ENCODE assay signal across 1 cellular context in the genomic region with DNA sequence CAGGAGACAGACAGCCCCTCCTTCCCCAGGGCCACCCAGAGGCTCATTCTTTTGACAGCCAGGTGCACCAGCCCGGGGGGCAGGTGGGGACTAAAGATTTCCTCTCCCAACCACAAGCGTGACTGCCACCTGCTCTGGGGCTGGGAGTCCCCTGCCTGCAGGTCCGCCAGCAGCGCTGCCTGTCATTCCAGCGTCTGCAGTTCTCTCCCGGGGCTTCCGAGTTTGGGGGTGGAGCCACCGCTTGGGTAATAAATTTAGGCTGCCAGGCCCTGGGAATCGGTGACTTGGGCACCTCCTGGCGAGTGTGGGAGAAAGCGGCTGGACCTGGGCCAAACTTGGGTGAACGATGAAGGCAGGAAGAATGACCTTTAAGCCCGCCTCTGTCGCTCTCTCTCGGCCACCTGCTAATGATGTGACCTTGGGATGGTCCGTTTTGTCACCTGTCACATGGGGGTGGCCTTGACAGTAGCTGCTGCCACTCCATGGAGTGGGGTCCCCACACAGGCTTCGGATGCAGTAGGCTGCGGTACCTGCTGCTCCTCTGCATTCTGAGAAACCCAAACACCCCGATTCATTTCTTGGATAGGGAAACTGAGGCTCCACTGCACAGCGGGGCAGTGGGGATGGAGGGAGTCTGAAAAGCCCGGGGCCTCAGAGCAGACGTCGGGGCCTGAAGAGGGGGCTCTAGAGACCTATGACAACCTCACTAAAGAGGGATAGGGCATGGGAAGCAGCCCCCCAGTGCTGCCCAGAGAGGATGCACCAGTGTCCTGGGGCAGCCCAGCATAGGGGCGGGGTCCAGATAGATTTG.
TF ChIP-seq lines count a peak whose summit lies in the region.

No MANE protein-coding gene starts in this region.

TF ChIP-seq in HepG2, 621 proteins besides CTCF, POLR2A, EP300 and RAD21 (continued from another document and continues in another):
- TF ChIP-seq MTF2 (CRISPR knock-in tag; IDR thresholded peaks at IDR 0.05; ENCODE audit: borderline replicate concordance) (peak; percentile 25; the same call in 1 of the 2 replicates), PAX8 (CRISPR knock-in tag; IDR thresholded peaks at IDR 0.05; ENCODE audit: borderline replicate concordance) (no peak), KDM1A (CRISPR knock-in tag; IDR thresholded peaks at IDR 0.05) (no peak), MXI1 (IDR thresholded peaks at IDR 0.05; ENCODE audit: borderline replicate concordance, low read depth, low read length) (peak; percentile 71; the same call in 1 of the 3 replicates), FOXC1 (CRISPR knock-in tag; IDR thresholded peaks at IDR 0.05; ENCODE audit: borderline replicate concordance) (peak; percentile 51; the same call in 1 of the 2 replicates), SRF (IDR thresholded peaks at IDR 0.05; ENCODE audit: low read depth, low read length) (no peak), ZBTB8A (CRISPR knock-in tag; IDR thresholded peaks at IDR 0.05; ENCODE audit: borderline replicate concordance, low read depth) (no peak), SIX1 (CRISPR knock-in tag; IDR thresholded peaks at IDR 0.05; ENCODE audit: borderline replicate concordance) (no peak; the same call in 1 of the 2 replicates), CENPT (CRISPR knock-in tag; IDR thresholded peaks at IDR 0.05; ENCODE audit: low read depth) (no peak), ZNF547 (CRISPR knock-in tag; IDR thresholded peaks at IDR 0.05) (peak; percentile 70; the same call in 1 of the 2 replicates), PTBP1 (IDR thresholded peaks at IDR 0.05; ENCODE audit: low read depth, low read length, poor library complexity, severe bottlenecking) (no peak), FOXA3 (CRISPR knock-in tag; IDR thresholded peaks at IDR 0.05) (peak; percentile 32), SIX4 (CRISPR knock-in tag; IDR thresholded peaks at IDR 0.05) (no peak), ZNF317 (CRISPR knock-in tag; IDR thresholded peaks at IDR 0.05) (no peak), SRY (CRISPR knock-in tag; IDR thresholded peaks at IDR 0.05) (no peak), ZNF556 (CRISPR knock-in tag; IDR thresholded peaks at IDR 0.05; ENCODE audit: borderline replicate concordance) (0 out of 2 replicates have a peak, but pooled peaks have one; percentile 64), ZFP37 (CRISPR knock-in tag; IDR thresholded peaks at IDR 0.05; ENCODE audit: borderline replicate concordance) (no peak; the same call in 1 of the 2 replicates), ZNF749 (CRISPR knock-in tag; IDR thresholded peaks at IDR 0.05; ENCODE audit: borderline replicate concordance) (0 out of 2 replicates have a peak, but pooled peaks have one; percentile 67), SETDB1 (CRISPR knock-in tag; IDR thresholded peaks at IDR 0.05; ENCODE audit: borderline replicate concordance) (no peak), SMARCC2 (IDR thresholded peaks at IDR 0.05) (no peak), SNAI1 (CRISPR knock-in tag; IDR thresholded peaks at IDR 0.05; ENCODE audit: borderline replicate concordance) (peak; percentile 91), ZNF234 (CRISPR knock-in tag; conservative IDR thresholded peaks at IDR 0.05) (no peak)
- TF ChIP-seq, protein P1, sequence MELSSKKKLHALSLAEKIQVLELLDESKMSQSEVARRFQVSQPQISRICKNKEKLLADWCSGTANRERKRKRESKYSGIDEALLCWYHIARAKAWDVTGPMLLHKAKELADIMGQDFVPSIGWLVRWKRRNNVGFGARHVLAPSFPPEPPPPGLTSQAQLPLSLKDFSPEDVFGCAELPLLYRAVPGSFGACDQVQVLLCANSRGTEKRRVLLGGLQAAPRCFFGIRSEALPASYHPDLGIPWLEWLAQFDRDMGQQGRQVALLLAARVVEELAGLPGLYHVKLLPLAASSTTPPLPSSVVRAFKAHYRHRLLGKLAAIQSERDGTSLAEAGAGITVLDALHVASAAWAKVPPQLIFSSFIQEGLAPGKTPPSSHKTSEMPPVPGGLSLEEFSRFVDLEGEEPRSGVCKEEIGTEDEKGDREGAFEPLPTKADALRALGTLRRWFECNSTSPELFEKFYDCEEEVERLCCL (CRISPR knock-in tag; IDR thresholded peaks at IDR 0.05; ENCODE audit: borderline replicate concordance), result no peak
- TF ChIP-seq, protein P2, sequence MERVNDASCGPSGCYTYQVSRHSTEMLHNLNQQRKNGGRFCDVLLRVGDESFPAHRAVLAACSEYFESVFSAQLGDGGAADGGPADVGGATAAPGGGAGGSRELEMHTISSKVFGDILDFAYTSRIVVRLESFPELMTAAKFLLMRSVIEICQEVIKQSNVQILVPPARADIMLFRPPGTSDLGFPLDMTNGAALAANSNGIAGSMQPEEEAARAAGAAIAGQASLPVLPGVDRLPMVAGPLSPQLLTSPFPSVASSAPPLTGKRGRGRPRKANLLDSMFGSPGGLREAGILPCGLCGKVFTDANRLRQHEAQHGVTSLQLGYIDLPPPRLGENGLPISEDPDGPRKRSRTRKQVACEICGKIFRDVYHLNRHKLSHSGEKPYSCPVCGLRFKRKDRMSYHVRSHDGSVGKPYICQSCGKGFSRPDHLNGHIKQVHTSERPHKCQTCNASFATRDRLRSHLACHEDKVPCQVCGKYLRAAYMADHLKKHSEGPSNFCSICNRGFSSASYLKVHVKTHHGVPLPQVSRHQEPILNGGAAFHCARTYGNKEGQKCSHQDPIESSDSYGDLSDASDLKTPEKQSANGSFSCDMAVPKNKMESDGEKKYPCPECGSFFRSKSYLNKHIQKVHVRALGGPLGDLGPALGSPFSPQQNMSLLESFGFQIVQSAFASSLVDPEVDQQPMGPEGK (CRISPR knock-in tag; IDR thresholded peaks at IDR 0.05), result peak; percentile 54
- TF ChIP-seq, protein P3, sequence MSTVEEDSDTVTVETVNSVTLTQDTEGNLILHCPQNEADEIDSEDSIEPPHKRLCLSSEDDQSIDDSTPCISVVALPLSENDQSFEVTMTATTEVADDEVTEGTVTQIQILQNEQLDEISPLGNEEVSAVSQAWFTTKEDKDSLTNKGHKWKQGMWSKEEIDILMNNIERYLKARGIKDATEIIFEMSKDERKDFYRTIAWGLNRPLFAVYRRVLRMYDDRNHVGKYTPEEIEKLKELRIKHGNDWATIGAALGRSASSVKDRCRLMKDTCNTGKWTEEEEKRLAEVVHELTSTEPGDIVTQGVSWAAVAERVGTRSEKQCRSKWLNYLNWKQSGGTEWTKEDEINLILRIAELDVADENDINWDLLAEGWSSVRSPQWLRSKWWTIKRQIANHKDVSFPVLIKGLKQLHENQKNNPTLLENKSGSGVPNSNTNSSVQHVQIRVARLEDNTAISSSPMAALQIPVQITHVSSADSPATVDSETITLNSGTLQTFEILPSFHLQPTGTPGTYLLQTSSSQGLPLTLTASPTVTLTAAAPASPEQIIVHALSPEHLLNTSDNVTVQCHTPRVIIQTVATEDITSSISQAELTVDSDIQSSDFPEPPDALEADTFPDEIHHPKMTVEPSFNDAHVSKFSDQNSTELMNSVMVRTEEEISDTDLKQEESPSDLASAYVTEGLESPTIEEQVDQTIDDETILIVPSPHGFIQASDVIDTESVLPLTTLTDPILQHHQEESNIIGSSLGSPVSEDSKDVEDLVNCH (CRISPR knock-in tag; IDR thresholded peaks at IDR 0.05), result no peak
- TF ChIP-seq, protein P4, sequence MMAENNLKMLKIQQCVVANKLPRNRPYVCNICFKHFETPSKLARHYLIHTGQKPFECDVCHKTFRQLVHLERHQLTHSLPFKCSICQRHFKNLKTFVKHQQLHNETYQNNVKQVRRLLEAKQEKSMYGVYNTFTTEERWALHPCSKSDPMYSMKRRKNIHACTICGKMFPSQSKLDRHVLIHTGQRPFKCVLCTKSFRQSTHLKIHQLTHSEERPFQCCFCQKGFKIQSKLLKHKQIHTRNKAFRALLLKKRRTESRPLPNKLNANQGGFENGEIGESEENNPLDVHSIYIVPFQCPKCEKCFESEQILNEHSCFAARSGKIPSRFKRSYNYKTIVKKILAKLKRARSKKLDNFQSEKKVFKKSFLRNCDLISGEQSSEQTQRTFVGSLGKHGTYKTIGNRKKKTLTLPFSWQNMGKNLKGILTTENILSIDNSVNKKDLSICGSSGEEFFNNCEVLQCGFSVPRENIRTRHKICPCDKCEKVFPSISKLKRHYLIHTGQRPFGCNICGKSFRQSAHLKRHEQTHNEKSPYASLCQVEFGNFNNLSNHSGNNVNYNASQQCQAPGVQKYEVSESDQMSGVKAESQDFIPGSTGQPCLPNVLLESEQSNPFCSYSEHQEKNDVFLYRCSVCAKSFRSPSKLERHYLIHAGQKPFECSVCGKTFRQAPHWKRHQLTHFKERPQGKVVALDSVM (CRISPR knock-in tag; IDR thresholded peaks at IDR 0.05), result peak; percentile 62
- TF ChIP-seq, protein P5, sequence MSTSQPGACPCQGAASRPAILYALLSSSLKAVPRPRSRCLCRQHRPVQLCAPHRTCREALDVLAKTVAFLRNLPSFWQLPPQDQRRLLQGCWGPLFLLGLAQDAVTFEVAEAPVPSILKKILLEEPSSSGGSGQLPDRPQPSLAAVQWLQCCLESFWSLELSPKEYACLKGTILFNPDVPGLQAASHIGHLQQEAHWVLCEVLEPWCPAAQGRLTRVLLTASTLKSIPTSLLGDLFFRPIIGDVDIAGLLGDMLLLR (CRISPR knock-in tag; IDR thresholded peaks at IDR 0.05), result no peak
- TF ChIP-seq, protein P6, sequence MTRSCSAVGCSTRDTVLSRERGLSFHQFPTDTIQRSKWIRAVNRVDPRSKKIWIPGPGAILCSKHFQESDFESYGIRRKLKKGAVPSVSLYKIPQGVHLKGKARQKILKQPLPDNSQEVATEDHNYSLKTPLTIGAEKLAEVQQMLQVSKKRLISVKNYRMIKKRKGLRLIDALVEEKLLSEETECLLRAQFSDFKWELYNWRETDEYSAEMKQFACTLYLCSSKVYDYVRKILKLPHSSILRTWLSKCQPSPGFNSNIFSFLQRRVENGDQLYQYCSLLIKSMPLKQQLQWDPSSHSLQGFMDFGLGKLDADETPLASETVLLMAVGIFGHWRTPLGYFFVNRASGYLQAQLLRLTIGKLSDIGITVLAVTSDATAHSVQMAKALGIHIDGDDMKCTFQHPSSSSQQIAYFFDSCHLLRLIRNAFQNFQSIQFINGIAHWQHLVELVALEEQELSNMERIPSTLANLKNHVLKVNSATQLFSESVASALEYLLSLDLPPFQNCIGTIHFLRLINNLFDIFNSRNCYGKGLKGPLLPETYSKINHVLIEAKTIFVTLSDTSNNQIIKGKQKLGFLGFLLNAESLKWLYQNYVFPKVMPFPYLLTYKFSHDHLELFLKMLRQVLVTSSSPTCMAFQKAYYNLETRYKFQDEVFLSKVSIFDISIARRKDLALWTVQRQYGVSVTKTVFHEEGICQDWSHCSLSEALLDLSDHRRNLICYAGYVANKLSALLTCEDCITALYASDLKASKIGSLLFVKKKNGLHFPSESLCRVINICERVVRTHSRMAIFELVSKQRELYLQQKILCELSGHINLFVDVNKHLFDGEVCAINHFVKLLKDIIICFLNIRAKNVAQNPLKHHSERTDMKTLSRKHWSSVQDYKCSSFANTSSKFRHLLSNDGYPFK (CRISPR knock-in tag; IDR thresholded peaks at IDR 0.05; ENCODE audit: borderline replicate concordance), result peak; percentile 33
- TF ChIP-seq, protein P7, sequence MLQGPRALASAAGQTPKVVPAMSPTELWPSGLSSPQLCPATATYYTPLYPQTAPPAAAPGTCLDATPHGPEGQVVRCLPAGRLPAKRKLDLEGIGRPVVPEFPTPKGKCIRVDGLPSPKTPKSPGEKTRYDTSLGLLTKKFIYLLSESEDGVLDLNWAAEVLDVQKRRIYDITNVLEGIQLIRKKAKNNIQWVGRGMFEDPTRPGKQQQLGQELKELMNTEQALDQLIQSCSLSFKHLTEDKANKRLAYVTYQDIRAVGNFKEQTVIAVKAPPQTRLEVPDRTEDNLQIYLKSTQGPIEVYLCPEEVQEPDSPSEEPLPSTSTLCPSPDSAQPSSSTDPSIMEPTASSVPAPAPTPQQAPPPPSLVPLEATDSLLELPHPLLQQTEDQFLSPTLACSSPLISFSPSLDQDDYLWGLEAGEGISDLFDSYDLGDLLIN (CRISPR knock-in tag; IDR thresholded peaks at IDR 0.05; ENCODE audit: borderline replicate concordance), result peak; percentile 40; the same call in 1 of the 2 replicates
- TF ChIP-seq, protein P8, sequence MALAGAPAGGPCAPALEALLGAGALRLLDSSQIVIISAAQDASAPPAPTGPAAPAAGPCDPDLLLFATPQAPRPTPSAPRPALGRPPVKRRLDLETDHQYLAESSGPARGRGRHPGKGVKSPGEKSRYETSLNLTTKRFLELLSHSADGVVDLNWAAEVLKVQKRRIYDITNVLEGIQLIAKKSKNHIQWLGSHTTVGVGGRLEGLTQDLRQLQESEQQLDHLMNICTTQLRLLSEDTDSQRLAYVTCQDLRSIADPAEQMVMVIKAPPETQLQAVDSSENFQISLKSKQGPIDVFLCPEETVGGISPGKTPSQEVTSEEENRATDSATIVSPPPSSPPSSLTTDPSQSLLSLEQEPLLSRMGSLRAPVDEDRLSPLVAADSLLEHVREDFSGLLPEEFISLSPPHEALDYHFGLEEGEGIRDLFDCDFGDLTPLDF (CRISPR knock-in tag; IDR thresholded peaks at IDR 0.05), result no peak
- TF ChIP-seq, protein P9, sequence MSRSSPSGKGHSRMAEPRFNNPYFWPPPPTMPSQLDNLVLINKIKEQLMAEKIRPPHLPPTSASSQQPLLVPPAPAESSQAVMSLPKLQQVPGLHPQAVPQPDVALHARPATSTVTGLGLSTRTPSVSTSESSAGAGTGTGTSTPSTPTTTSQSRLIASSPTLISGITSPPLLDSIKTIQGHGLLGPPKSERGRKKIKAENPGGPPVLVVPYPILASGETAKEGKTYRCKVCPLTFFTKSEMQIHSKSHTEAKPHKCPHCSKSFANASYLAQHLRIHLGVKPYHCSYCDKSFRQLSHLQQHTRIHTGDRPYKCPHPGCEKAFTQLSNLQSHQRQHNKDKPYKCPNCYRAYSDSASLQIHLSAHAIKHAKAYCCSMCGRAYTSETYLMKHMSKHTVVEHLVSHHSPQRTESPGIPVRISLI (CRISPR knock-in tag; IDR thresholded peaks at IDR 0.05; ENCODE audit: borderline replicate concordance), result no peak
- TF ChIP-seq, protein P10, sequence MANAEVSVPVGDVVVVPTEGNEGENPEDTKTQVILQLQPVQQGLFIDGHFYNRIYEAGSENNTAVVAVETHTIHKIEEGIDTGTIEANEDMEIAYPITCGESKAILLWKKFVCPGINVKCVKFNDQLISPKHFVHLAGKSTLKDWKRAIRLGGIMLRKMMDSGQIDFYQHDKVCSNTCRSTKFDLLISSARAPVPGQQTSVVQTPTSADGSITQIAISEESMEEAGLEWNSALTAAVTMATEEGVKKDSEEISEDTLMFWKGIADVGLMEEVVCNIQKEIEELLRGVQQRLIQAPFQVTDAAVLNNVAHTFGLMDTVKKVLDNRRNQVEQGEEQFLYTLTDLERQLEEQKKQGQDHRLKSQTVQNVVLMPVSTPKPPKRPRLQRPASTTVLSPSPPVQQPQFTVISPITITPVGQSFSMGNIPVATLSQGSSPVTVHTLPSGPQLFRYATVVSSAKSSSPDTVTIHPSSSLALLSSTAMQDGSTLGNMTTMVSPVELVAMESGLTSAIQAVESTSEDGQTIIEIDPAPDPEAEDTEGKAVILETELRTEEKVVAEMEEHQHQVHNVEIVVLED (CRISPR knock-in tag; IDR thresholded peaks at IDR 0.05; ENCODE audit: borderline replicate concordance), result peak; percentile 64; the same call in 1 of the 2 replicates
- TF ChIP-seq, protein P11, sequence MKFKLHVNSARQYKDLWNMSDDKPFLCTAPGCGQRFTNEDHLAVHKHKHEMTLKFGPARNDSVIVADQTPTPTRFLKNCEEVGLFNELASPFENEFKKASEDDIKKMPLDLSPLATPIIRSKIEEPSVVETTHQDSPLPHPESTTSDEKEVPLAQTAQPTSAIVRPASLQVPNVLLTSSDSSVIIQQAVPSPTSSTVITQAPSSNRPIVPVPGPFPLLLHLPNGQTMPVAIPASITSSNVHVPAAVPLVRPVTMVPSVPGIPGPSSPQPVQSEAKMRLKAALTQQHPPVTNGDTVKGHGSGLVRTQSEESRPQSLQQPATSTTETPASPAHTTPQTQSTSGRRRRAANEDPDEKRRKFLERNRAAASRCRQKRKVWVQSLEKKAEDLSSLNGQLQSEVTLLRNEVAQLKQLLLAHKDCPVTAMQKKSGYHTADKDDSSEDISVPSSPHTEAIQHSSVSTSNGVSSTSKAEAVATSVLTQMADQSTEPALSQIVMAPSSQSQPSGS (CRISPR knock-in tag; IDR thresholded peaks at IDR 0.05), result peak; percentile 62; the same call in 1 of the 2 replicates
